Comparison of ENCODE assay signal across 8 cellular contexts in the genomic region with DNA sequence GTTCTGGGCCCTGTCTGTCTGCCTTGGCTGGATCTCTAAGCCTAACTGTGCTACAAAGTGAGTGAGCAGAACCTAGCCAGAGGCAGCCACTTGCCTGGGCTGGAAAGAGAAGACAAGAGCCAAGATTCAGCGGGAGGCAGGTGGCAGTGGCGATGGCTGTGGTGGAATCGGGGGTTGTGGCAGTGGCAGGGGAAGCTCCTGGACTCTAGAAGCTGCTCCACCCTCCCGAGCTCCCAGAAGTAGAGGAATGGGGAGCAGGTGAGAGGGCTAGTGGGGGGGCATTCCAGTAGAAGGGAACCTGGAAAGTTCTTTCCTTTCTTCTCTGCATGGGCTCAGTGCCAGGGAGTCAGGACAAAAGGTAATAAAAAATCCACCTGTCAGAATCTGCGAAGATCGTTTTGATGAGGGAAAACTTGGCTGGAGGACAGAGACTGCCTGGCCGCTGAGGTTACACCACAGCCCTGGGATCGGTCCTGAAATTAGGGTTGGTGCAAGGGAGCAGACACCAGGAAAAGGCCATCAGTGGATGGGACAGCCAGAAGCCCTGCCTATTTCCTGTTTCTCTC. TPM values are rescaled to one million over a fixed set of nuclear protein-coding genes. Genes with fewer than 3 reads are reported as not detected.
A peak's percentile ranks its signal among the peaks of the same experiment; 100 is the strongest.
DNase-seq lines count a peak whose midpoint lies in the region; TF ChIP-seq lines count a peak whose summit lies in the region.

No MANE protein-coding gene starts in this region.

- no peak overlapping the region for H3K27ac ChIP-seq in BLaER1

- TF ChIP-seq CTCF in brain (conservative IDR thresholded peaks at IDR 0.05) (no peak), neural crest cell (conservative IDR thresholded peaks at IDR 0.05) (no peak), GM10248 (IDR thresholded peaks at IDR 0.05; ENCODE audit: control extremely low read depth, extremely low read depth, low read depth, missing control alignments) (no peak)

- peak overlapping the region; percentile 98 for H3K4me2 ChIP-seq in BLaER1

- DNase-seq in G401 (ENCODE audit: low spot score) (peak; percentile 24), neural crest cell (ENCODE audit: low read depth, low spot score) (no peak), NCI-H128 (lab: John Stamatoyannopoulos, UW; ENCODE audit: unreplicated experiment) (no peak), GM10248 (ENCODE audit: extremely low spot score) (no peak), dermis blood vessel endothelial cell (no peak), SHP77 (lab: John Stamatoyannopoulos, UW) (no peak)

- peaks cover 33% of the 10 kb centered on the region for H3K4me1 ChIP-seq in BLaER1

- CTCF ChIA-PET in GM10248 (lab: Yijun Ruan, JAX): no interaction called here

- peaks cover 20% of the 10 kb centered on the region for H3K36me3 ChIP-seq in BLaER1

- peak overlapping the region in 4 of 5 experiments; percentile 18 to 90 (median 53) for H3K27ac Mint-ChIP-seq in brain
- no peak overlapping the region for H3K27ac Mint-ChIP-seq in neural crest cell (ENCODE audit: unreplicated experiment)

- H3K27me3 Mint-ChIP-seq in brain: no peaks in the 10 kb centered on the region
- no peaks in the 10 kb centered on the region for H3K27me3 Mint-ChIP-seq in neural crest cell (ENCODE audit: low read depth)

- H3K4me3 ChIP-seq in BLaER1: no peak overlapping the region

- no peaks in the 10 kb centered on the region for H3K36me3 Mint-ChIP-seq in brain
- H3K36me3 Mint-ChIP-seq in neural crest cell (ENCODE audit: low read depth): no peaks in the 10 kb centered on the region

- peak overlapping the region; percentile 27; the same call in 1 of the 2 replicates for H3K9ac ChIP-seq in BLaER1

- H3K27me3 ChIP-seq in BLaER1: no peaks in the 10 kb centered on the region

- in situ Hi-C loops in G401 (cut with HindIII; ENCODE audit: low sequenced_read_pairs): no loop called here

- H3K4me1 Mint-ChIP-seq in brain (peaks cover 36% of the 10 kb centered on the region), neural crest cell (peaks cover 16% of the 10 kb centered on the region)

- no peaks in the 10 kb centered on the region for H3K9me3 ChIP-seq in BLaER1

- H3K4me3 Mint-ChIP-seq in brain (peak overlapping the region; percentile 84 to 99 (median 97)), neural crest cell (peak overlapping the region; percentile 87)

- POLR2A ChIA-PET in GM10248 (lab: Yijun Ruan, JAX): no interaction called here

- no peaks in the 10 kb centered on the region for H3K9me3 Mint-ChIP-seq in brain
- no peaks in the 10 kb centered on the region for H3K9me3 Mint-ChIP-seq in neural crest cell

- peaks cover 5% of the 10 kb centered on the region; the same call in 1 of the 2 replicates for H4K20me1 ChIP-seq in BLaER1

RNA-seq across cellular contexts. Expression of a gene that starts 1.7 kb away (rescaled TPM):
- total RNA-seq in G401 (2014; rRNA removed; shearing (Covaris generic)): 21.5 and 22.7 TPM in 2 replicates
- 75.0 TPM for polyA plus RNA-seq in brain (ENCODE audit: insufficient read depth, low read depth, low replicate concordance)
- total RNA-seq in neural crest cell (24.9 and 26.0 TPM in 2 replicates), dermis blood vessel endothelial cell (34.0 and 61.8 TPM in 2 replicates)

RNA-seq across cellular contexts. Expression of a gene that starts 2.3 kb away (rescaled TPM):
- total RNA-seq in G401 (2014; rRNA removed; shearing (Covaris generic)): 215 and 261 TPM in 2 replicates
- polyA plus RNA-seq in brain (ENCODE audit: insufficient read depth, low read depth, low replicate concordance): 334 TPM
- total RNA-seq in neural crest cell: 136 and 144 TPM in 2 replicates
- 80.0 and 145 TPM in 2 replicates for total RNA-seq in dermis blood vessel endothelial cell

RNA-seq across cellular contexts. Expression of a gene that starts 28.0 kb away (rescaled TPM):
- total RNA-seq in G401 (2014; rRNA removed; shearing (Covaris generic)): 24.4 and 29.1 TPM in 2 replicates
- polyA plus RNA-seq in brain (ENCODE audit: insufficient read depth, low read depth, low replicate concordance): 40.8 TPM
- 43.1 and 43.9 TPM in 2 replicates for total RNA-seq in neural crest cell
- total RNA-seq in dermis blood vessel endothelial cell: 10.7 and 15.5 TPM in 2 replicates
